In the genomic region with DNA sequence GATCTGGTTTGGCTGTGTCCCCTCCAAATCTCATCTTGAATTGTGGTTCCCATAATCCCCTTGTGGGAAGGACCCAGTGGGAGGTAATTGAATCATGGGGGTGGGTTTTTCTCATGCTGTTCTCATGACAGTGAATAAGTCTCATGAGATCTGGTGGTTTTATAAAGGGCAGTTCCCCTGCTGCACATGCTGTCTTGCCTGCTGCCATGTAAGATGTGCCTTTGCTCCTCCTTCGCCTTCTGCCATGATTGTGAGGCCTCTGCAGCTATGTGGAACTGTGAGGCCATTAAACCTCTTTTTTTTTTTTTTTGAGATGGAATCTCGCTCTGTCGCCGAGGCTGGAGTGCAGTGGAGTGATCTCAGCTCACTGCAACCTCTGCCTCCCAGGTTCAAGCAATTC, we compare ENCODE assay signal across 2 cellular contexts. TPM values are rescaled to one million over a fixed set of nuclear protein-coding genes. Genes with fewer than 3 reads are reported as not detected.
"Had no signal": no experiment of that assay in that cellular context is flagged by ENCODE, and none has a peak within 500 bp of the region (broad histone marks: within the 10 kb centered on the region; RNA-seq: fewer than 3 reads in every experiment).

No MANE protein-coding gene starts in this region.

RNA-seq across cellular contexts. Expression of gene APOL3, which starts 59.6 kb away (rescaled TPM):
- total RNA-seq: bronchial epithelial cell, cardiac muscle cell had no signal
- polyA plus RNA-seq: cardiac muscle cell had no signal
